ENCODE assay signal across 1 cellular context in the genomic region with DNA sequence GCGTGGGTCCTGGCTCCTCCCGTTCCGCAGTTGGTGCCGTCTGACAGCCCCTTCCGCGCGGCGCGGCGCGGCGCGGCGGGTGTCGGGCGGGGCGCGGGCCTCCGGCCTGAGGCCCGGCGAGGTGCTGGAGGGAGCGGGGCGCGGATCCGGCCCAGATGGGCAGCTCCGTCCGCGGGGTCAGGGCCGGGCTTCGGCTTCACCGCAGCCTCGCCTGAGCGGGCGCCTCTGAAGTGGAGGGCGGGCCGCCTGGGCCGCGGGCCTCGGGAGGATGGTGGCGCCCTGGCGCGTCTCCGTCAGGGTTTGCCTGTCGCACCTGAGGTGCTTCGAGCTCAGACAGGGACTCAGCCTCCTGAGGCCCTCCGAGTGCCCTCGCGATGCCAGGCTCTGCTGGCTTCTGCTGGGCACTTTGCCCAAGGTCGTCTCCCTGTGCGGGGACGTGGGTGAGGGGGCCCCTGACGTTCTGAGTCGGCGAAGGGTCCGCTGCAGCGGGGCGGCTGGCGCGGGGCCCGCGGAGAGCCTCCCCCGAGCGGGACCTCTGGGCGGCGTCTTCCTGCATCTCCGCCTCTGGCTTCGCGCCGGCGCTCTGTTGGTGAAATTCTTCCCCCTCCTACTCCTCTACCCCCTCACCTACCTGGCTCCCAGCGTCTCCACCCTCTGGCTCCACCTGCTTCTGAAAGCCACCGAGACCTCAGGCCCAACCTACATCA.
TF ChIP-seq lines count a peak whose summit lies in the region.

No MANE protein-coding gene starts in this region.

TF ChIP-seq in GM12878, 131 proteins besides CTCF, POLR2A, EP300 and RAD21 (continued from another document):
- TF ChIP-seq, protein P1, sequence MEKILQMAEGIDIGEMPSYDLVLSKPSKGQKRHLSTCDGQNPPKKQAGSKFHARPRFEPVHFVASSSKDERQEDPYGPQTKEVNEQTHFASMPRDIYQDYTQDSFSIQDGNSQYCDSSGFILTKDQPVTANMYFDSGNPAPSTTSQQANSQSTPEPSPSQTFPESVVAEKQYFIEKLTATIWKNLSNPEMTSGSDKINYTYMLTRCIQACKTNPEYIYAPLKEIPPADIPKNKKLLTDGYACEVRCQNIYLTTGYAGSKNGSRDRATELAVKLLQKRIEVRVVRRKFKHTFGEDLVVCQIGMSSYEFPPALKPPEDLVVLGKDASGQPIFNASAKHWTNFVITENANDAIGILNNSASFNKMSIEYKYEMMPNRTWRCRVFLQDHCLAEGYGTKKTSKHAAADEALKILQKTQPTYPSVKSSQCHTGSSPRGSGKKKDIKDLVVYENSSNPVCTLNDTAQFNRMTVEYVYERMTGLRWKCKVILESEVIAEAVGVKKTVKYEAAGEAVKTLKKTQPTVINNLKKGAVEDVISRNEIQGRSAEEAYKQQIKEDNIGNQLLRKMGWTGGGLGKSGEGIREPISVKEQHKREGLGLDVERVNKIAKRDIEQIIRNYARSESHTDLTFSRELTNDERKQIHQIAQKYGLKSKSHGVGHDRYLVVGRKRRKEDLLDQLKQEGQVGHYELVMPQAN (conservative IDR thresholded peaks at IDR 0.05): peak; percentile 76
